Comparison of ENCODE assay signal across 18 cellular contexts in the genomic region with DNA sequence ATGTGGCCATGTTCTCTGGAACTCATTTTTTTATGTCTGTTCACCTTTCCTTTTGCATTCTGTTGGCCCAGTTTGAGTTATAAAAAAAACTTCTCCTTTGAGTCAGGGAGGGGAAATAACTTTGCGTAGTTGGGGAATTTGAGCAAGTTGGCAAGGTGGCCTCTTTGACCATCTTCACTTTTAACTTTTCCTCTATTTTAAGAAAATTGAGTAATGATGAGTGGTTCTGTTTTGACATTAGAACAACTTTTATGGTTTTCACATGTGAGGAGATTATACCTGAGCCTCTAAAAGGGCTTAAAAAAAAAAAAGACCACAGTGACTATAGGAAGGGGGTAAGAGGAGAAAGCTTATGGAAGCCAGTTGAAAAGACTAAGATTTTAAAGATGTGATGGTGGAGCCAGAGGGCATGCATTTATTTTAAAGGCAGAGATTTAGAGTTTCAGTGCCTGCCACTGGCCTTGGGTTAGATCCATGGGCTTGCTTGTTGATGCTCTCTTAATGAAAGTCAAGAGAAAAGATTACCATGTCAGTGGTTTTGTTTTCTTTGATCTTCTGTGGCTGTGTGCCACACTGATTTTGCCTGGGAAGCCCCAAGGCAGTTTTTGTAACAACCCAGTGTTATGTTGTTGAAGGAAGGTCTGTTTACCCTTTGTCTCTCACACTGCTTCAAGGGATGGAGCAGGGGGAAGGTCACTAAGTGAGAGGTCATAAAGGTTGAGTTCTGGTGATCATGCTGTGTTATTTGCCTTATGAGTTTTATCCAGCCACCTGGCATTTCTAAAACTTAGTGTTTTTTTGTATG.
DNase-seq lines count a peak whose midpoint lies in the region; ATAC-seq, FAIRE-seq and TF ChIP-seq lines count a peak whose summit lies in the region.
"Had no signal": no experiment of that assay in that cellular context is flagged by ENCODE, and none has a peak within 500 bp of the region (broad histone marks: within the 10 kb centered on the region; RNA-seq: fewer than 3 reads in every experiment).

No MANE protein-coding gene starts in this region.

- DNase-seq in GM06990 (ENCODE audit: extremely low read depth, insufficient read length), result peak; percentile 41
- peak; percentile 59 for DNase-seq in NCI-H69 (lab: John Stamatoyannopoulos, UW)
- DNase-seq in immature natural killer cell, result peak; percentile 10 to 34 (median 14)
- DNase-seq in OCI-M2 (lab: John Stamatoyannopoulos, UW; ENCODE audit: unreplicated experiment), result no peak
- no peak for DNase-seq in DMS53 treated with DMSO at 0.1 percent for 48 hours (lab: John Stamatoyannopoulos, UW; ENCODE audit: unreplicated experiment)
- no peak for DNase-seq in pancreas
- DNase-seq: activated T-cell treated with anti-CD3 and anti-CD28 coated beads, Interleukin-2, amount 50 U/mL, for 1 hour; GF-D8; IMR-90; NCI-H146; NCI-H774; retina; SJCRH30 had no signal

- peak; percentile 72 for ATAC-seq in GM21717 (IDR thresholded peaks at IDR 0.05; ENCODE audit: unreplicated experiment)
- no peak for ATAC-seq in GM21825 (IDR thresholded peaks at IDR 0.05; ENCODE audit: unreplicated experiment)
- ATAC-seq in pancreas, result no peak
- ATAC-seq: gastroesophageal sphincter had no signal

- peak overlapping the region in 1 of 6 donors; percentile 46 for H3K27ac Mint-ChIP-seq in immature natural killer cell

- H3K36me3 ChIP-seq in GM06990 (ENCODE audit: control insufficient read depth, insufficient read depth, low read length) (no peaks in the 10 kb centered on the region), pancreas (no peaks in the 10 kb centered on the region)
- H3K36me3 ChIP-seq: BLaER1, gastroesophageal sphincter, SJCRH30 had no signal

- H3K4me1 Mint-ChIP-seq in immature natural killer cell, result peaks cover 2 to 12% of the 10 kb centered on the region in 2 donors

- WGBS in pancreas, 2 donors, result 93 to 100% methylated on average over 1 of the region's 1 CpG

- H3K27ac ChIP-seq in pancreas, result no peak overlapping the region
- H3K27ac ChIP-seq: BLaER1, gastroesophageal sphincter, SJCRH30 had no signal

- no peaks in the 10 kb centered on the region for H3K9me3 Mint-ChIP-seq in immature natural killer cell

- no peak for TF ChIP-seq CTCF in GM06990 (IDR thresholded peaks at IDR 0.05; ENCODE audit: insufficient read depth, low read length, poor library complexity, severe bottlenecking)
- TF ChIP-seq CTCF in pancreas (IDR thresholded peaks at IDR 0.05), result no peak

- no peak overlapping the region for H3K4me3 Mint-ChIP-seq in immature natural killer cell

- peaks cover 0 to 4% (median 2%) of the 10 kb centered on the region in 3 donors for H3K27me3 Mint-ChIP-seq in immature natural killer cell (ENCODE audit: low read depth in 3 of 3)

- no peaks in the 10 kb centered on the region for H3K36me3 Mint-ChIP-seq in immature natural killer cell

- FAIRE-seq in pancreas (lab: Jason Lieb, UNC), result no peak
- FAIRE-seq: endometrium had no signal

- no peak overlapping the region for H3K4me3 ChIP-seq in GM06990 (replicated peaks; ENCODE audit: low read depth, low read length)
- H3K4me3 ChIP-seq in pancreas, result no peak overlapping the region
- H3K4me3 ChIP-seq: BLaER1, gastroesophageal sphincter, SJCRH30 had no signal

- no peaks in the 10 kb centered on the region for H3K4me1 ChIP-seq in pancreas
- H3K4me1 ChIP-seq: BLaER1, gastroesophageal sphincter, SJCRH30 had no signal

- H3K9me3 ChIP-seq in pancreas, result no peaks in the 10 kb centered on the region
- H3K9me3 ChIP-seq: BLaER1, gastroesophageal sphincter, SJCRH30 had no signal

- intact Hi-C loops in pancreas (cut with DNase I), result no loop called here

- no peaks in the 10 kb centered on the region for H3K27me3 ChIP-seq in GM06990 (replicated peaks; ENCODE audit: control insufficient read depth, insufficient read depth, low read length)
- no peaks in the 10 kb centered on the region for H3K27me3 ChIP-seq in pancreas
- H3K27me3 ChIP-seq: BLaER1, gastroesophageal sphincter, SJCRH30 had no signal

Comparison
In these comparisons a context has a peak if more than half of its experiments do, and no peak if none do; other contexts are left out.
1. DNase-seq: peak in GM06990 (single experiment), NCI-H69 (single experiment) and immature natural killer cell (3 of 3); none in OCI-M2 (single experiment), DMS53 treated with DMSO at 0.1 percent for 48 hours (single experiment) and pancreas (0 of 6).